ENCODE assay signal across 19 cellular contexts in genomic region chr18:49988733-49989132, GRCh38.
DNase-seq lines count a peak whose midpoint lies in the region; ATAC-seq and TF ChIP-seq lines count a peak whose summit lies in the region.
"Had no signal": no experiment of that assay in that cellular context is flagged by ENCODE, and none has a peak within 500 bp of the region (broad histone marks: within the 10 kb centered on the region; RNA-seq: fewer than 3 reads in every experiment).

No MANE protein-coding gene starts in this region.

- H3K27me3 Mint-ChIP-seq in osteocyte (ENCODE audit: unreplicated experiment): peaks cover 8% of the 10 kb centered on the region
- H3K27me3 Mint-ChIP-seq: CD4-positive, alpha-beta T cell; IgD-negative memory B cell had no signal

- H3K27ac Mint-ChIP-seq in osteocyte (ENCODE audit: unreplicated experiment): no peak overlapping the region
- H3K27ac Mint-ChIP-seq: B cell; CD4-positive, alpha-beta T cell had no signal

- H3K27ac ChIP-seq in BLaER1 treated with 17β-estradiol and CSF1 and Interleukin-3, amounts not matched to agents 10 nM and 100 nM: no peak overlapping the region
- H3K27ac ChIP-seq in HUES48 (ENCODE audit: low read depth, low read length): peak overlapping the region; percentile 21
- H3K27ac ChIP-seq in SJCRH30: no peak overlapping the region
- H3K27ac ChIP-seq: A549, GM23248, RWPE1 had no signal

- no peak for DNase-seq in left cardiac atrium
- DNase-seq in iPS-NIHi11 (ENCODE audit: low spot score): peak; percentile 23
- no peak for DNase-seq in stimulated activated CD4-positive, alpha-beta T cell treated with anti-CD3 and anti-CD28 coated beads, Interleukin-4, amount 100 ng/mL, for 4 hours
- no peak for DNase-seq in SJCRH30
- DNase-seq in osteocyte (ENCODE audit: extremely low spot score, unreplicated experiment): no peak
- DNase-seq: Caco-2; CD4-positive, alpha-beta T cell; DMS 273 treated with DMSO at 0.1 percent for 48 hours; GM23248; NCI-H1694 treated with DMSO at 0.1 percent for 48 hours; NCI-H446 treated with DMSO at 0.1 percent for 48 hours; NCI-H526 treated with DMSO at 0.1 percent for 48 hours had no signal

- H3K4me2 ChIP-seq in BLaER1 treated with 17β-estradiol and CSF1 and Interleukin-3, amounts not matched to agents 10 nM and 100 nM: peak overlapping the region in 6 of 11 experiments; percentile 2 to 49 (median 44); a peak in 6 of 22 replicates
- H3K4me2 ChIP-seq: A549 had no signal

- H3K27me3 ChIP-seq in BLaER1 treated with 17β-estradiol and CSF1 and Interleukin-3, amounts not matched to agents 10 nM and 100 nM: no peaks in the 10 kb centered on the region
- H3K27me3 ChIP-seq in HUES48 (ENCODE audit: control insufficient read depth, insufficient read depth, low read length) (no peaks in the 10 kb centered on the region), SJCRH30 (no peaks in the 10 kb centered on the region)

- H3K4me3 Mint-ChIP-seq in osteocyte (ENCODE audit: unreplicated experiment): no peak overlapping the region
- H3K4me3 Mint-ChIP-seq: B cell; CD4-positive, alpha-beta T cell; IgD-negative memory B cell had no signal

- no peaks in the 10 kb centered on the region for H3K9me3 ChIP-seq in BLaER1 treated with 17β-estradiol and CSF1 and Interleukin-3, amounts not matched to agents 10 nM and 100 nM (replicated peaks in 1 of 11)
- no peaks in the 10 kb centered on the region for H3K9me3 ChIP-seq in HUES48 (ENCODE audit: control insufficient read depth, insufficient read depth, low read length)
- H3K9me3 ChIP-seq in SJCRH30 (replicated peaks): no peaks in the 10 kb centered on the region
- H3K9me3 ChIP-seq: A549, Caco-2 had no signal

- no peak overlapping the region for H3K9ac ChIP-seq in BLaER1 treated with 17β-estradiol and CSF1 and Interleukin-3, amounts not matched to agents 10 nM and 100 nM
- no peak overlapping the region for H3K9ac ChIP-seq in HUES48 (ENCODE audit: low read depth, low read length)
- H3K9ac ChIP-seq: GM23248 had no signal

- H3K4me1 ChIP-seq in BLaER1 treated with 17β-estradiol and CSF1 and Interleukin-3, amounts not matched to agents 10 nM and 100 nM: peaks cover 0 to 17% (median 10%) of the 10 kb centered on the region in 10 experiments; a peak in 16 of 20 replicates
- peaks cover 22% of the 10 kb centered on the region for H3K4me1 ChIP-seq in HUES48 (ENCODE audit: control insufficient read depth, insufficient read depth, low read length)
- H3K4me1 ChIP-seq in SJCRH30: no peaks in the 10 kb centered on the region
- H3K4me1 ChIP-seq: A549, Caco-2 had no signal

- no peaks in the 10 kb centered on the region for H3K36me3 Mint-ChIP-seq in osteocyte (ENCODE audit: unreplicated experiment)

- H3K9me3 Mint-ChIP-seq in osteocyte (ENCODE audit: unreplicated experiment): no peaks in the 10 kb centered on the region
- H3K9me3 Mint-ChIP-seq: CD4-positive, alpha-beta T cell; IgD-negative memory B cell had no signal

- no peaks in the 10 kb centered on the region for H3K36me3 ChIP-seq in BLaER1 treated with 17β-estradiol and CSF1 and Interleukin-3, amounts not matched to agents 10 nM and 100 nM
- H3K36me3 ChIP-seq in HUES48 (ENCODE audit: control insufficient read depth, insufficient read depth, low read length) (no peaks in the 10 kb centered on the region), SJCRH30 (no peaks in the 10 kb centered on the region)

- TF ChIP-seq CTCF in osteocyte (IDR thresholded peaks at IDR 0.05): no peak

- peak; percentile 29 to 34 for ATAC-seq in left cardiac atrium
- ATAC-seq in HG02970 (IDR thresholded peaks at IDR 0.05; ENCODE audit: low FRiP score, unreplicated experiment): no peak
- ATAC-seq: A549 had no signal

- H3K4me1 Mint-ChIP-seq in osteocyte (ENCODE audit: unreplicated experiment): no peaks in the 10 kb centered on the region
- H3K4me1 Mint-ChIP-seq: B cell had no signal

- H3K4me3 ChIP-seq in BLaER1 treated with 17β-estradiol and CSF1 and Interleukin-3, amounts not matched to agents 10 nM and 100 nM: no peak overlapping the region
- H3K4me3 ChIP-seq in HUES48 (ENCODE audit: low read depth, low read length) (no peak overlapping the region), SJCRH30 (no peak overlapping the region)
- H3K4me3 ChIP-seq: A549, GM23248 had no signal

- no peaks in the 10 kb centered on the region for H4K20me1 ChIP-seq in BLaER1 treated with 17β-estradiol and CSF1 and Interleukin-3, amounts not matched to agents 10 nM and 100 nM

- intact Hi-C loops in left cardiac atrium (cut with DNase I): no loop called here
